ENCODE assay signal across 8 cellular contexts in the genomic region with DNA sequence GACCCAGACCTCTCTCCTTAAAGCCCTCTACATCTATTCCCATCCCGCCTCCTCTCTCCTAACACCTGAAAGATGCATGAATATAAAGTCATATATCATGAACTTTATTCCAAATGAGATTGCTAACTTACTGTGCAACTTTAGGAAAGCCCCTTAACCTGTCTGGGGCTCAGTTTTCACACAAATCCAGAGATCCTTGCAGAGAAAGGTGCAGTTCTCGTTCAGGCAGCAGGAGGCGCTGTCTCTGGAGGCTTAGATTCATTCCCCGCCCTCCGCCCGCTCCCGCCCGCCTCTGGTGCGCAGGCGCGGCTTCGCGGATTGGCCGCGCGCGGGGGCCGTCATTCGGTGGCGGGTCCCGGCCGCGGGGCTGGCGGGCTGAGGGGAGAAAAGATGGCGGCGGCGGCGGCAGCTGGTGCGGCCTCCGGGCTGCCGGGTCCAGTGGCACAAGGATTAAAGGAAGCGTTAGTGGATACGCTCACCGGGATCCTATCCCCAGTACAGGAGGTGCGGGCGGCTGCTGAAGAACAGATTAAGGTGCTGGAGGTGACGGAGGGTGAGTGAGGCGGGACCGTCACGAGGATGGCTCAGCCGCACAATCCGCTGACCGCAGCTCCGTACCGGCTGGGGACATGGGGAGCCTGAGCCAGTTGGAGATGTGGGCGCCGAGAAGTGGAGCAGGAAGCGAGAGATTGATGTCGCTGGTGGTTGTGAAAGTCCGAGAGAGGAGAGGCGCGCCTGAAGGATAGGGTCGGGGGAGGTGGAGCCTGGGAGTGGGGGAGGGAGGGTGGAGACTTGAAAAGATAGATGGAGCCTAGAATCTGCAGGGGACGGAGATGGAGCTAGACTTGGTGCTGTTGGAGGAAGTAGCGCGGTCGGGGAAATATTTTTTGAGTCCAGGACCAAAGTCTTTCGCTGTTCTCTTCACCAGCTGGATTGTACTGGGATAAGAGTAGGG. TPM values are rescaled to one million over a fixed set of nuclear protein-coding genes. Genes with fewer than 3 reads are reported as not detected.
DNase-seq lines count a peak whose midpoint lies in the region; ATAC-seq, FAIRE-seq and TF ChIP-seq lines count a peak whose summit lies in the region.

IPO9 (plus strand) TSS at position 338 of the 955 bp plus-strand sequence; CDS start at position 391, 53 bp downstream.

- WGBS in adrenal gland, 4 donors: 1 to 2% (median 2%) methylated on average over 44 to 58 of the region's 58 CpGs
- WGBS in heart right ventricle, 2 donors: 1% methylated on average over 58 of the region's 58 CpGs

- H3K36me3 ChIP-seq in adrenal gland (replicated peaks in 1 of 2) (no peaks in the 10 kb centered on the region), heart right ventricle (no peaks in the 10 kb centered on the region)

- intact Hi-C loops in adrenal gland (cut with DNase I) (no loop called here), heart right ventricle (cut with DNase I) (loop anchor here in 2 of 10 donors (5.0 kb wide), 1 partner anchor 48 kb away; no protein-coding TSS in a partner anchor), posterior cingulate gyrus (cut with DNase I) (loop anchor here (5.0 kb wide), 1 partner anchor 143 kb away; no protein-coding TSS in a partner anchor)

- ATAC-seq in HG02840 (IDR thresholded peaks at IDR 0.05; ENCODE audit: low FRiP score, unreplicated experiment) (peak; percentile 95), heart right ventricle (peak; percentile 88 to 96 (median 93))

- peak; percentile 93 for DNase-seq in GM12892 (ENCODE audit: insufficient read length)
- peak; percentile 72 for DNase-seq in NCI-H1436 treated with DMSO at 0.1 percent for 48 hours (lab: John Stamatoyannopoulos, UW)
- DNase-seq in T-helper 1 cell: peak; percentile 85 to 93 (median 92)
- peak; percentile 90 to 98 (median 94) for DNase-seq in adrenal gland
- peak; percentile 93 to 95 for DNase-seq in heart right ventricle
- DNase-seq in posterior cingulate gyrus: peak; percentile 83 to 98 (median 92)
- peak; percentile 97 for DNase-seq in type B pancreatic cell (ENCODE audit: extremely low spot score, unreplicated experiment)

- H3K36me3 Mint-ChIP-seq in type B pancreatic cell: no peaks in the 10 kb centered on the region

- H3K9me3 Mint-ChIP-seq in type B pancreatic cell: no peaks in the 10 kb centered on the region

- H3K9me3 ChIP-seq in adrenal gland (replicated peaks in 1 of 3) (no peaks in the 10 kb centered on the region), heart right ventricle (no peaks in the 10 kb centered on the region)

- no peaks in the 10 kb centered on the region for H3K27me3 Mint-ChIP-seq in type B pancreatic cell

- peak within 1 kb of the TSS; percentile 99 for H3K4me3 Mint-ChIP-seq in type B pancreatic cell

- peak within 1 kb of the TSS; percentile 72 to 97 (median 82) for H3K4me3 ChIP-seq in adrenal gland
- peak within 1 kb of the TSS; percentile 69 to 99 (median 84) for H3K4me3 ChIP-seq in heart right ventricle

- FAIRE-seq in GM12892 (lab: Jason Lieb, UNC): peak; percentile 88

- TF ChIP-seq CTCF in adrenal gland (IDR thresholded peaks at IDR 0.05) (peak; percentile 84 to 99 (median 91)), heart right ventricle (IDR thresholded peaks at IDR 0.05) (peak; percentile 93 to 100 (median 97)), type B pancreatic cell (conservative IDR thresholded peaks at IDR 0.05) (peak; percentile 98)

- H3K27me3 ChIP-seq in adrenal gland (no peaks in the 10 kb centered on the region), heart right ventricle (no peaks in the 10 kb centered on the region)

- peak; percentile 79; the same call in 1 of the 2 replicates for TF ChIP-seq POLR2A in GM12892 (IDR thresholded peaks at IDR 0.05; ENCODE audit: low read depth, low read length)
- TF ChIP-seq POLR2A in adrenal gland (IDR thresholded peaks at IDR 0.05): peak in 1 of 2 donors; percentile 76

- peaks cover 35% of the 10 kb centered on the region for H3K4me1 Mint-ChIP-seq in type B pancreatic cell (ENCODE audit: unreplicated experiment)

- H3K27ac ChIP-seq in adrenal gland (peak within 1 kb of the TSS; percentile 90 to 94 (median 91)), heart right ventricle (peak within 1 kb of the TSS; percentile 51 to 97 (median 90))

- H3K4me1 ChIP-seq in adrenal gland (replicated peaks in 1 of 2) (peaks cover 10 to 35% of the 10 kb centered on the region in 2 donors), heart right ventricle (peaks cover 10 to 75% (median 49%) of the 10 kb centered on the region in 9 donors)

- H3K27ac Mint-ChIP-seq in type B pancreatic cell: peak within 1 kb of the TSS; percentile 94

RNA-seq across cellular contexts. Expression of gene IPO9, which starts in this region (rescaled TPM):
- 16.5 TPM for polyA plus RNA-seq in GM12892 (2012; ENCODE audit: missing spikeins)
- total RNA-seq in adrenal gland (10 to 100 TPM; 13.6 to 45.2 (median 28.0) TPM), heart right ventricle (10 to 100 TPM; 21.9 to 31.4 (median 27.2) TPM), type B pancreatic cell (ENCODE audit: low replicate concordance) (60.8 and 92.4 TPM in 2 replicates)
- polyA plus RNA-seq in adrenal gland (10 to 100 TPM; 23.6 to 34.4 (median 29.1) TPM), heart right ventricle (10 to 100 TPM; 12.0 to 12.9 TPM)

Comparison
In these comparisons a context has a peak if more than half of its experiments do, and no peak if none do; other contexts are left out.
1. Peak in every context shown above with its lines: DNase-seq, ATAC-seq, H3K4me3 ChIP-seq and H3K27ac ChIP-seq.